Comparison of ENCODE assay signal across 1 cellular context in genomic region chr7:79862447-79862846, GRCh38.
TF ChIP-seq lines count a peak whose summit lies in the region.

No MANE protein-coding gene starts in this region.

TF ChIP-seq in K562, 482 proteins besides CTCF, POLR2A, EP300 and RAD21 (continued from another document):
- TF ChIP-seq, protein P1, sequence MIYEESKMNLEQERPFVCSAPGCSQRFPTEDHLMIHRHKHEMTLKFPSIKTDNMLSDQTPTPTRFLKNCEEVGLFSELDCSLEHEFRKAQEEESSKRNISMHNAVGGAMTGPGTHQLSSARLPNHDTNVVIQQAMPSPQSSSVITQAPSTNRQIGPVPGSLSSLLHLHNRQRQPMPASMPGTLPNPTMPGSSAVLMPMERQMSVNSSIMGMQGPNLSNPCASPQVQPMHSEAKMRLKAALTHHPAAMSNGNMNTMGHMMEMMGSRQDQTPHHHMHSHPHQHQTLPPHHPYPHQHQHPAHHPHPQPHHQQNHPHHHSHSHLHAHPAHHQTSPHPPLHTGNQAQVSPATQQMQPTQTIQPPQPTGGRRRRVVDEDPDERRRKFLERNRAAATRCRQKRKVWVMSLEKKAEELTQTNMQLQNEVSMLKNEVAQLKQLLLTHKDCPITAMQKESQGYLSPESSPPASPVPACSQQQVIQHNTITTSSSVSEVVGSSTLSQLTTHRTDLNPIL (CRISPR knock-in tag; IDR thresholded peaks at IDR 0.05) = no peak
- TF ChIP-seq STAT5A (IDR thresholded peaks at IDR 0.05; ENCODE audit: borderline replicate concordance, low read length) (no peak), NR4A1 (CRISPR knock-in tag; IDR thresholded peaks at IDR 0.05) (no peak), NR4A1 (tag; IDR thresholded peaks at IDR 0.05) (no peak), MAFF (IDR thresholded peaks at IDR 0.05; ENCODE audit: low read length) (peak; percentile 42), ZNF655 (CRISPR knock-in tag; IDR thresholded peaks at IDR 0.05) (no peak), NBN (IDR thresholded peaks at IDR 0.05; ENCODE audit: low read depth) (no peak), KDM5B (IDR thresholded peaks at IDR 0.05; ENCODE audit: insufficient replicate concordance, low read depth, low read length) (no peak), HDAC8 (tag; IDR thresholded peaks at IDR 0.05) (no peak), U2AF2 (optimal IDR thresholded peaks at IDR 0.05; ENCODE audit: low read depth, low read length) (no peak), YBX1 (IDR thresholded peaks at IDR 0.05) (no peak), TAL1 (IDR thresholded peaks at IDR 0.05) (no peak), ZNF717 (CRISPR knock-in tag; IDR thresholded peaks at IDR 0.05) (no peak), CREB1 (IDR thresholded peaks at IDR 0.05) (no peak), CREB1 (CRISPR knock-in tag; IDR thresholded peaks at IDR 0.05) (no peak), ZNF707 (CRISPR knock-in tag; conservative IDR thresholded peaks at IDR 0.05) (no peak), DMBX1 (CRISPR knock-in tag; IDR thresholded peaks at IDR 0.05; ENCODE audit: borderline replicate concordance) (no peak), SRSF3 (IDR thresholded peaks at IDR 0.05; ENCODE audit: insufficient read depth, low read length) (no peak), SP1 (CRISPR knock-in tag; IDR thresholded peaks at IDR 0.05) (no peak), JUND (IDR thresholded peaks at IDR 0.05; ENCODE audit: borderline replicate concordance, low read depth, low read length) (no peak), JUND (tag; IDR thresholded peaks at IDR 0.05; ENCODE audit: borderline replicate concordance, low read depth, low read length) (no peak), C11orf30 (IDR thresholded peaks at IDR 0.05; ENCODE audit: low read depth) (peak; percentile 59), PHTF2 (CRISPR knock-in tag; IDR thresholded peaks at IDR 0.05) (no peak), ZNF75A (CRISPR knock-in tag; IDR thresholded peaks at IDR 0.05) (no peak), MAFG (tag; conservative IDR thresholded peaks at IDR 0.05) (peak; percentile 51), ZNF639 (CRISPR knock-in tag; conservative IDR thresholded peaks at IDR 0.05 in 1 of 2, IDR thresholded peaks at IDR 0.05 in 1 of 2) (no peak), KHSRP (IDR thresholded peaks at IDR 0.05) (no peak), ZBTB7A (IDR thresholded peaks at IDR 0.05; ENCODE audit: borderline replicate concordance, control insufficient read depth, low read depth, low read length) (no peak), NFATC3 (IDR thresholded peaks at IDR 0.05) (no peak), E2F3 (CRISPR knock-in tag; IDR thresholded peaks at IDR 0.05) (no peak), NONO (IDR thresholded peaks at IDR 0.05; ENCODE audit: low read depth in 2 of 2, low read length in 1 of 2) (no peak)
- TF ChIP-seq, protein P2, sequence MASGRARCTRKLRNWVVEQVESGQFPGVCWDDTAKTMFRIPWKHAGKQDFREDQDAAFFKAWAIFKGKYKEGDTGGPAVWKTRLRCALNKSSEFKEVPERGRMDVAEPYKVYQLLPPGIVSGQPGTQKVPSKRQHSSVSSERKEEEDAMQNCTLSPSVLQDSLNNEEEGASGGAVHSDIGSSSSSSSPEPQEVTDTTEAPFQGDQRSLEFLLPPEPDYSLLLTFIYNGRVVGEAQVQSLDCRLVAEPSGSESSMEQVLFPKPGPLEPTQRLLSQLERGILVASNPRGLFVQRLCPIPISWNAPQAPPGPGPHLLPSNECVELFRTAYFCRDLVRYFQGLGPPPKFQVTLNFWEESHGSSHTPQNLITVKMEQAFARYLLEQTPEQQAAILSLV (tag; IDR thresholded peaks at IDR 0.05) = no peak
- TF ChIP-seq, protein P3, sequence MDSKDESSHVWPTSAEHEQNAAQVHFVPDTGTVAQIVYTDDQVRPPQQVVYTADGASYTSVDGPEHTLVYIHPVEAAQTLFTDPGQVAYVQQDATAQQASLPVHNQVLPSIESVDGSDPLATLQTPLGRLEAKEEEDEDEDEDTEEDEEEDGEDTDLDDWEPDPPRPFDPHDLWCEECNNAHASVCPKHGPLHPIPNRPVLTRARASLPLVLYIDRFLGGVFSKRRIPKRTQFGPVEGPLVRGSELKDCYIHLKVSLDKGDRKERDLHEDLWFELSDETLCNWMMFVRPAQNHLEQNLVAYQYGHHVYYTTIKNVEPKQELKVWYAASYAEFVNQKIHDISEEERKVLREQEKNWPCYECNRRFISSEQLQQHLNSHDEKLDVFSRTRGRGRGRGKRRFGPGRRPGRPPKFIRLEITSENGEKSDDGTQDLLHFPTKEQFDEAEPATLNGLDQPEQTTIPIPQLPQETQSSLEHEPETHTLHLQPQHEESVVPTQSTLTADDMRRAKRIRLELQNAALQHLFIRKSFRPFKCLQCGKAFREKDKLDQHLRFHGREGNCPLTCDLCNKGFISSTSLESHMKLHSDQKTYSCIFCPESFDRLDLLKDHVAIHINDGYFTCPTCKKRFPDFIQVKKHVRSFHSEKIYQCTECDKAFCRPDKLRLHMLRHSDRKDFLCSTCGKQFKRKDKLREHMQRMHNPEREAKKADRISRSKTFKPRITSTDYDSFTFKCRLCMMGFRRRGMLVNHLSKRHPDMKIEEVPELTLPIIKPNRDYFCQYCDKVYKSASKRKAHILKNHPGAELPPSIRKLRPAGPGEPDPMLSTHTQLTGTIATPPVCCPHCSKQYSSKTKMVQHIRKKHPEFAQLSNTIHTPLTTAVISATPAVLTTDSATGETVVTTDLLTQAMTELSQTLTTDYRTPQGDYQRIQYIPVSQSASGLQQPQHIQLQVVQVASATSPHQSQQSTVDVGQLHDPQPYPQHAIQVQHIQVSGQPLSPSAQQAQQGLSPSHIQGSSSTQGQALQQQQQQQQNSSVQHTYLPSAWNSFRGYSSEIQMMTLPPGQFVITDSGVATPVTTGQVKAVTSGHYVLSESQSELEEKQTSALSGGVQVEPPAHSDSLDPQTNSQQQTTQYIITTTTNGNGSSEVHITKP (IDR thresholded peaks at IDR 0.05; ENCODE audit: partially characterized antibody) = no peak
- TF ChIP-seq, protein P4, sequence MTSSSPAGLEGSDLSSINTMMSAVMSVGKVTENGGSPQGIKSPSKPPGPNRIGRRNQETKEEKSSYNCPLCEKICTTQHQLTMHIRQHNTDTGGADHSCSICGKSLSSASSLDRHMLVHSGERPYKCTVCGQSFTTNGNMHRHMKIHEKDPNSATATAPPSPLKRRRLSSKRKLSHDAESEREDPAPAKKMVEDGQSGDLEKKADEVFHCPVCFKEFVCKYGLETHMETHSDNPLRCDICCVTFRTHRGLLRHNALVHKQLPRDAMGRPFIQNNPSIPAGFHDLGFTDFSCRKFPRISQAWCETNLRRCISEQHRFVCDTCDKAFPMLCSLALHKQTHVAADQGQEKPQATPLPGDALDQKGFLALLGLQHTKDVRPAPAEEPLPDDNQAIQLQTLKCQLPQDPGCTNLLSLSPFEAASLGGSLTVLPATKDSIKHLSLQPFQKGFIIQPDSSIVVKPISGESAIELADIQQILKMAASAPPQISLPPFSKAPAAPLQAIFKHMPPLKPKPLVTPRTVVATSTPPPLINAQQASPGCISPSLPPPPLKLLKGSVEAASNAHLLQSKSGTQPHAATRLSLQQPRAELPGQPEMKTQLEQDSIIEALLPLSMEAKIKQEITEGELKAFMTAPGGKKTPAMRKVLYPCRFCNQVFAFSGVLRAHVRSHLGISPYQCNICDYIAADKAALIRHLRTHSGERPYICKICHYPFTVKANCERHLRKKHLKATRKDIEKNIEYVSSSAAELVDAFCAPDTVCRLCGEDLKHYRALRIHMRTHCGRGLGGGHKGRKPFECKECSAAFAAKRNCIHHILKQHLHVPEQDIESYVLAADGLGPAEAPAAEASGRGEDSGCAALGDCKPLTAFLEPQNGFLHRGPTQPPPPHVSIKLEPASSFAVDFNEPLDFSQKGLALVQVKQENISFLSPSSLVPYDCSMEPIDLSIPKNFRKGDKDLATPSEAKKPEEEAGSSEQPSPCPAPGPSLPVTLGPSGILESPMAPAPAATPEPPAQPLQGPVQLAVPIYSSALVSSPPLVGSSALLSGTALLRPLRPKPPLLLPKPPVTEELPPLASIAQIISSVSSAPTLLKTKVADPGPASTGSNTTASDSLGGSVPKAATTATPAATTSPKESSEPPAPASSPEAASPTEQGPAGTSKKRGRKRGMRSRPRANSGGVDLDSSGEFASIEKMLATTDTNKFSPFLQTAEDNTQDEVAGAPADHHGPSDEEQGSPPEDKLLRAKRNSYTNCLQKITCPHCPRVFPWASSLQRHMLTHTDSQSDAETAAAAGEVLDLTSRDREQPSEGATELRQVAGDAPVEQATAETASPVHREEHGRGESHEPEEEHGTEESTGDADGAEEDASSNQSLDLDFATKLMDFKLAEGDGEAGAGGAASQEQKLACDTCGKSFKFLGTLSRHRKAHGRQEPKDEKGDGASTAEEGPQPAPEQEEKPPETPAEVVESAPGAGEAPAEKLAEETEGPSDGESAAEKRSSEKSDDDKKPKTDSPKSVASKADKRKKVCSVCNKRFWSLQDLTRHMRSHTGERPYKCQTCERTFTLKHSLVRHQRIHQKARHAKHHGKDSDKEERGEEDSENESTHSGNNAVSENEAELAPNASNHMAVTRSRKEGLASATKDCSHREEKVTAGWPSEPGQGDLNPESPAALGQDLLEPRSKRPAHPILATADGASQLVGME (CRISPR knock-in tag; IDR thresholded peaks at IDR 0.05) = no peak
